17 cellular contexts compared by ENCODE assay signal in genomic region chr2:205723174-205723573, GRCh38. TPM values are rescaled to one million over a fixed set of nuclear protein-coding genes. Genes with fewer than 3 reads are reported as not detected.
DNase-seq lines count a peak whose midpoint lies in the region; TF ChIP-seq lines count a peak whose summit lies in the region.
"Had no signal": no experiment of that assay in that cellular context is flagged by ENCODE, and none has a peak within 500 bp of the region (broad histone marks: within the 10 kb centered on the region; RNA-seq: fewer than 3 reads in every experiment).

No MANE protein-coding gene starts in this region.

- H2AFZ ChIP-seq in Loucy (ENCODE audit: low read length) (0 out of 2 replicates have a peak overlapping the region, but pooled peaks have one; percentile 70), hepatocyte (no peak overlapping the region), smooth muscle cell (ENCODE audit: low read depth) (no peak overlapping the region)

- no peaks in the 10 kb centered on the region for H4K20me1 ChIP-seq in Loucy (ENCODE audit: insufficient read depth, low read length, poor library complexity, severe bottlenecking)
- no peaks in the 10 kb centered on the region for H4K20me1 ChIP-seq in hepatocyte (ENCODE audit: insufficient read depth, poor library complexity, severe bottlenecking)
- H4K20me1 ChIP-seq in smooth muscle cell (ENCODE audit: low read depth) = no peaks in the 10 kb centered on the region

- TF ChIP-seq CTCF in CD14-positive monocyte (IDR thresholded peaks at IDR 0.05) = no peak
- no peak for TF ChIP-seq CTCF in Loucy (conservative IDR thresholded peaks at IDR 0.05; ENCODE audit: low read length)
- no peak for TF ChIP-seq CTCF in hepatocyte (IDR thresholded peaks at IDR 0.05; ENCODE audit: poor library complexity)
- no peak for TF ChIP-seq CTCF in smooth muscle cell (IDR thresholded peaks at IDR 0.05; ENCODE audit: borderline replicate concordance, insufficient read depth, poor library complexity, severe bottlenecking)
- TF ChIP-seq CTCF in vagina (IDR thresholded peaks at IDR 0.05) = no peak

- intact Hi-C loops in CD14-positive monocyte (cut with micrococcal nuclease) = no loop called here
- intact Hi-C loops in vagina (cut with DNase I) = no loop called here

- H3K36me3 ChIP-seq in Loucy (ENCODE audit: insufficient read depth, low read length) = no peaks in the 10 kb centered on the region
- H3K36me3 ChIP-seq in hepatocyte (replicated peaks; ENCODE audit: insufficient read depth, low read depth) = no peaks in the 10 kb centered on the region
- H3K36me3 ChIP-seq in smooth muscle cell (ENCODE audit: low read depth) = peaks cover 13% of the 10 kb centered on the region
- H3K36me3 ChIP-seq in vagina = peaks cover 5 to 39% of the 10 kb centered on the region in 2 donors

- H3K27ac Mint-ChIP-seq in CD14-positive monocyte = peak overlapping the region in 4 of 7 donors; percentile 34 to 86 (median 63)

- H3K79me2 ChIP-seq in Loucy (ENCODE audit: insufficient read depth, low read length) (no peaks in the 10 kb centered on the region), hepatocyte (no peaks in the 10 kb centered on the region), smooth muscle cell (ENCODE audit: low read depth) (peaks cover 3% of the 10 kb centered on the region)

- no peak overlapping the region for H3K4me3 Mint-ChIP-seq in CD14-positive monocyte

- H3K4me3 ChIP-seq in Loucy (ENCODE audit: low read length, poor library complexity, severe bottlenecking) (no peak overlapping the region), hepatocyte (no peak overlapping the region), smooth muscle cell (no peak overlapping the region), vagina (no peak overlapping the region)
- H3K4me3 ChIP-seq: SJCRH30 had no signal

- H3K9me2 ChIP-seq in Loucy (replicated peaks; ENCODE audit: low read depth, low read length) = no peaks in the 10 kb centered on the region
- no peaks in the 10 kb centered on the region for H3K9me2 ChIP-seq in hepatocyte (replicated peaks; ENCODE audit: insufficient read depth)

- H3K36me3 Mint-ChIP-seq in CD14-positive monocyte = peaks cover 0 to 3% of the 10 kb centered on the region in 2 donors

- H3K9me3 ChIP-seq in Loucy (ENCODE audit: insufficient read depth, low read depth, low read length) (no peaks in the 10 kb centered on the region), hepatocyte (ENCODE audit: low read depth) (no peaks in the 10 kb centered on the region), smooth muscle cell (replicated peaks; ENCODE audit: low read depth) (no peaks in the 10 kb centered on the region), vagina (no peaks in the 10 kb centered on the region)
- H3K9me3 ChIP-seq: SJCRH30 had no signal

- DNase-seq in CD14-positive monocyte (ENCODE audit: low spot score) = no peak
- DNase-seq in fibroblast of peridontal ligament (ENCODE audit: extremely low read depth) = peak; percentile 50
- peak; percentile 40 for DNase-seq in renal cortical epithelial cell (ENCODE audit: low read depth)
- DNase-seq in hepatocyte (ENCODE audit: low spot score) = no peak
- no peak for DNase-seq in DMS79 treated with DMSO at 0.1 percent for 48 hours (lab: John Stamatoyannopoulos, UW)
- no peak for DNase-seq in smooth muscle cell (lab: John Stamatoyannopoulos, UW; ENCODE audit: unreplicated experiment)
- DNase-seq in vagina (ENCODE audit: extremely low spot score in 2 of 2) = no peak
- DNase-seq: COR-L47, DMS153, NCI-H1436 treated with DMSO at 0.1 percent for 48 hours, NCI-H2029 treated with DMSO at 0.1 percent for 48 hours, NCI-H2171 treated with DMSO at 0.1 percent for 48 hours, NCI-H774, SJCRH30 had no signal

- peaks cover 0 to 2% (median 0%) of the 10 kb centered on the region in 7 donors for H3K9me3 Mint-ChIP-seq in CD14-positive monocyte

- WGBS in hepatocyte (ENCODE audit: low lambda C conversion rate, missing lambda C conversion rate) = 97% methylated on average over 2 of the region's 2 CpGs
- WGBS in smooth muscle cell (ENCODE audit: low lambda C conversion rate) = 99% methylated on average over 2 of the region's 2 CpGs

- H3K4me1 Mint-ChIP-seq in CD14-positive monocyte = peaks cover 31% of the 10 kb centered on the region

- no peaks in the 10 kb centered on the region for H3K4me1 ChIP-seq in Loucy (ENCODE audit: insufficient read depth, low read length, poor library complexity, severe bottlenecking)
- H3K4me1 ChIP-seq in hepatocyte (ENCODE audit: insufficient read depth) = peaks cover 19% of the 10 kb centered on the region
- H3K4me1 ChIP-seq in smooth muscle cell (ENCODE audit: low read depth) = peaks cover 47% of the 10 kb centered on the region
- peaks cover 3% of the 10 kb centered on the region for H3K4me1 ChIP-seq in vagina
- H3K4me1 ChIP-seq: SJCRH30 had no signal

- H3K27ac ChIP-seq in hepatocyte (no peak overlapping the region), smooth muscle cell (ENCODE audit: low read depth) (no peak overlapping the region), vagina (no peak overlapping the region)
- H3K27ac ChIP-seq: C4-2B, RWPE1, SJCRH30 had no signal

- H3K9ac ChIP-seq in Loucy (ENCODE audit: low read depth, low read length, poor library complexity, severe bottlenecking) = no peak overlapping the region
- H3K9ac ChIP-seq in smooth muscle cell (ENCODE audit: low read depth) = no peak overlapping the region

- H3K27me3 ChIP-seq in Loucy (ENCODE audit: insufficient read depth, low read length, poor library complexity, severe bottlenecking) (no peaks in the 10 kb centered on the region), hepatocyte (no peaks in the 10 kb centered on the region), smooth muscle cell (ENCODE audit: low read depth) (no peaks in the 10 kb centered on the region), vagina (no peaks in the 10 kb centered on the region)
- H3K27me3 ChIP-seq: SJCRH30 had no signal

- no peaks in the 10 kb centered on the region for H3F3A ChIP-seq in Loucy (ENCODE audit: low read depth)
- peaks cover 14% of the 10 kb centered on the region for H3F3A ChIP-seq in smooth muscle cell (ENCODE audit: low read depth)

- H3K4me2 ChIP-seq in Loucy (ENCODE audit: low read depth, low read length, poor library complexity, severe bottlenecking) (no peak overlapping the region), hepatocyte (no peak overlapping the region), smooth muscle cell (no peak overlapping the region)

- peaks cover 5 to 13% (median 12%) of the 10 kb centered on the region in 3 donors for H3K27me3 Mint-ChIP-seq in CD14-positive monocyte (ENCODE audit: low read depth in 3 of 3)

- TF ChIP-seq POLR2A in vagina (IDR thresholded peaks at IDR 0.05) = no peak

RNA-seq across cellular contexts. Expression of gene NRP2, which starts 40.9 kb away (rescaled TPM):
- polyA plus RNA-seq in CD14-positive monocyte = 1 to 10 TPM in 1 of 2 donors, under 1 TPM in 1; 0.97 to 1.6 TPM
- 38.9 and 39.1 TPM in 2 replicates for total RNA-seq in renal cortical epithelial cell
- 60.2 and 79.2 TPM in 2 replicates for total RNA-seq in hepatocyte
- 61.0 and 74.6 TPM in 2 replicates for polyA plus RNA-seq in hepatocyte
- total RNA-seq in smooth muscle cell = 70.4 and 96.1 TPM in 2 replicates
- polyA plus RNA-seq in smooth muscle cell = 53.2 and 58.4 TPM in 2 replicates
- 65.6 TPM for total RNA-seq in vagina

Comparison
In these comparisons a context has a peak if more than half of its experiments do, and no peak if none do; other contexts are left out.
1. DNase-seq: peak in fibroblast of peridontal ligament (single experiment) and renal cortical epithelial cell (single experiment); none in CD14-positive monocyte (single experiment), hepatocyte (single experiment), DMS79 treated with DMSO at 0.1 percent for 48 hours (single experiment), smooth muscle cell (single experiment) and vagina (0 of 2).